3 cellular contexts compared by ENCODE assay signal in genomic region chr15:88608607-88609181, GRCh38.
TF ChIP-seq lines count a peak whose summit lies in the region.

No MANE protein-coding gene starts in this region.

TF ChIP-seq in A549, 52 proteins besides CTCF, POLR2A, EP300 and RAD21:
- peak; percentile 49 for TF ChIP-seq MAFK (IDR thresholded peaks at IDR 0.05; ENCODE audit: partially characterized antibody)
- no peak for TF ChIP-seq EHF (CRISPR knock-in tag; IDR thresholded peaks at IDR 0.05)
TF ChIP-seq in A549: peak in this region for 1.

TF ChIP-seq in GM23338, 12 proteins besides CTCF, POLR2A, EP300 and RAD21:
- TF ChIP-seq ETS1 (IDR thresholded peaks at IDR 0.05) (no peak), ZNF331 (CRISPR knock-in tag; IDR thresholded peaks at IDR 0.05; ENCODE audit: low read depth) (no peak), EZH2 (IDR thresholded peaks at IDR 0.05; ENCODE audit: low read depth, unreplicated experiment) (no peak), NANOG (IDR thresholded peaks at IDR 0.05; ENCODE audit: borderline replicate concordance) (no peak), CREB1 (CRISPR knock-in tag; IDR thresholded peaks at IDR 0.05; ENCODE audit: low read depth) (no peak), STAT1 (IDR thresholded peaks at IDR 0.05; ENCODE audit: unreplicated experiment) (no peak)

TF ChIP-seq in H1, 55 proteins besides CTCF, POLR2A, EP300 and RAD21:
- TF ChIP-seq CBX8 (IDR thresholded peaks at IDR 0.05; ENCODE audit: borderline replicate concordance, low read depth, low read length) (no peak), FOSL1 (IDR thresholded peaks at IDR 0.05; ENCODE audit: insufficient read depth, low read depth, low read length) (no peak), BCL11A (IDR thresholded peaks at IDR 0.05; ENCODE audit: low read depth in 2 of 2, low read length in 2 of 2) (no peak), MAFK (IDR thresholded peaks at IDR 0.05; ENCODE audit: low read depth, low read length) (peak; percentile 68), CHD1 (IDR thresholded peaks at IDR 0.05; ENCODE audit: low read depth, low read length) (no peak), BACH1 (IDR thresholded peaks at IDR 0.05; ENCODE audit: low read length) (peak; percentile 54)
